ENCODE assay signal across 1 cellular context in genomic region chrX:18210470-18210869, GRCh38.
TF ChIP-seq lines count a peak whose summit lies in the region.

No MANE protein-coding gene starts in this region.

TF ChIP-seq in GM12878, 131 proteins besides CTCF, POLR2A, EP300 and RAD21 (continued from another document):
- no peak for TF ChIP-seq CEBPZ (IDR thresholded peaks at IDR 0.05; ENCODE audit: low read depth, low read length)
- TF ChIP-seq EZH2 (IDR thresholded peaks at IDR 0.05; ENCODE audit: borderline replicate concordance, control insufficient read depth, low read depth, low read length), result no peak
- TF ChIP-seq TCF7 (IDR thresholded peaks at IDR 0.05; ENCODE audit: borderline replicate concordance), result no peak
- no peak for TF ChIP-seq NBN (IDR thresholded peaks at IDR 0.05)
- no peak for TF ChIP-seq MTA2 (IDR thresholded peaks at IDR 0.05; ENCODE audit: low read depth)
- no peak for TF ChIP-seq IRF4 (IDR thresholded peaks at IDR 0.05; ENCODE audit: low read depth, low read length)
- no peak for TF ChIP-seq CEBPB (IDR thresholded peaks at IDR 0.05; ENCODE audit: borderline replicate concordance in 1 of 2, low read depth in 2 of 2, low read length in 2 of 2)
- TF ChIP-seq ZSCAN29 (IDR thresholded peaks at IDR 0.05), result no peak
- no peak for TF ChIP-seq WRNIP1 (IDR thresholded peaks at IDR 0.05; ENCODE audit: borderline replicate concordance, low read depth, low read length)
- TF ChIP-seq, protein P1, sequence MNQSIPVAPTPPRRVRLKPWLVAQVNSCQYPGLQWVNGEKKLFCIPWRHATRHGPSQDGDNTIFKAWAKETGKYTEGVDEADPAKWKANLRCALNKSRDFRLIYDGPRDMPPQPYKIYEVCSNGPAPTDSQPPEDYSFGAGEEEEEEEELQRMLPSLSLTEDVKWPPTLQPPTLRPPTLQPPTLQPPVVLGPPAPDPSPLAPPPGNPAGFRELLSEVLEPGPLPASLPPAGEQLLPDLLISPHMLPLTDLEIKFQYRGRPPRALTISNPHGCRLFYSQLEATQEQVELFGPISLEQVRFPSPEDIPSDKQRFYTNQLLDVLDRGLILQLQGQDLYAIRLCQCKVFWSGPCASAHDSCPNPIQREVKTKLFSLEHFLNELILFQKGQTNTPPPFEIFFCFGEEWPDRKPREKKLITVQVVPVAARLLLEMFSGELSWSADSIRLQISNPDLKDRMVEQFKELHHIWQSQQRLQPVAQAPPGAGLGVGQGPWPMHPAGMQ (IDR thresholded peaks at IDR 0.05; ENCODE audit: borderline replicate concordance), result no peak
- TF ChIP-seq CBX5 (IDR thresholded peaks at IDR 0.05; ENCODE audit: low read depth), result no peak
- no peak for TF ChIP-seq CREB1 (IDR thresholded peaks at IDR 0.05; ENCODE audit: low read depth)
- no peak for TF ChIP-seq PML (IDR thresholded peaks at IDR 0.05; ENCODE audit: low read length)
- no peak for TF ChIP-seq SIX5 (IDR thresholded peaks at IDR 0.05; ENCODE audit: low read depth, low read length, severe bottlenecking)
- TF ChIP-seq FOXM1 (IDR thresholded peaks at IDR 0.05; ENCODE audit: low read depth, low read length), result no peak
- no peak for TF ChIP-seq ESRRA (IDR thresholded peaks at IDR 0.05; ENCODE audit: low read length)
